In genomic region chr5:119377066-119377465, GRCh38 we compare ENCODE assay signal across 16 cellular contexts.
"Had no signal": no experiment of that assay in that cellular context is flagged by ENCODE, and none has a peak within 500 bp of the region (broad histone marks: within the 10 kb centered on the region; RNA-seq: fewer than 3 reads in every experiment).

No MANE protein-coding gene starts in this region.

- H3K27me3 ChIP-seq: cardiac muscle cell, right lobe of liver, suprapubic skin, upper lobe of right lung had no signal

- H3K36me3 ChIP-seq: cardiac muscle cell, right lobe of liver, suprapubic skin, upper lobe of right lung had no signal

- H3K9me3 ChIP-seq: psoas muscle, right lobe of liver, suprapubic skin, upper lobe of right lung had no signal

- H3K4me3 Mint-ChIP-seq: activated B cell treated with CpG ODN at 0.5 μM for 24 hours; stimulated activated memory B cell treated with anti-CD40 and anti-IgM and Interleukin-4, amounts not matched to agents 10 μg/mL and 1 μg/mL and 100 μg/mL, for 72 hours; T-helper 1 cell treated with Interleukin-12 subunit alpha and Interleukin-12 subunit beta and Interleukin-4 antibody, amounts not matched to agents 30 μg/mL and 1 μg/mL, for 36 hours had no signal

- H3K27ac Mint-ChIP-seq: T-helper 1 cell treated with Interleukin-12 subunit alpha and Interleukin-12 subunit beta and Interleukin-4 antibody, amounts not matched to agents 30 μg/mL and 1 μg/mL, for 36 hours had no signal

- DNase-seq: activated B cell treated with CpG ODN at 0.5 μM for 24 hours; activated CD4-positive, alpha-beta T cell treated with anti-CD3 and anti-CD28 coated beads, Interleukin-2, amount 50 U/mL, for 4 hours; activated CD8-positive, alpha-beta memory T cell treated with anti-CD3 and anti-CD28 coated beads, Interleukin-2, amount 50 U/mL, for 4 hours; effector CD4-positive, alpha-beta T cell; foreskin melanocyte; head of caudate nucleus; naive thymus-derived CD8-positive, alpha-beta T cell; occipital lobe; psoas muscle; right lobe of liver; upper lobe of right lung had no signal

- H3K9me3 Mint-ChIP-seq: activated B cell treated with CpG ODN at 0.5 μM for 24 hours; naive thymus-derived CD8-positive, alpha-beta T cell; stimulated activated memory B cell treated with anti-CD40 and anti-IgM and Interleukin-4, amounts not matched to agents 10 μg/mL and 1 μg/mL and 100 μg/mL, for 72 hours; T-helper 1 cell treated with Interleukin-12 subunit alpha and Interleukin-12 subunit beta and Interleukin-4 antibody, amounts not matched to agents 30 μg/mL and 1 μg/mL, for 36 hours had no signal

- H3K4me1 ChIP-seq: psoas muscle, right lobe of liver had no signal

- H3K27ac ChIP-seq: cardiac muscle cell, psoas muscle, right lobe of liver, suprapubic skin, upper lobe of right lung had no signal

- H3K27me3 Mint-ChIP-seq: activated B cell treated with CpG ODN at 0.5 μM for 24 hours; naive thymus-derived CD8-positive, alpha-beta T cell; stimulated activated memory B cell treated with anti-CD40 and anti-IgM and Interleukin-4, amounts not matched to agents 10 μg/mL and 1 μg/mL and 100 μg/mL, for 72 hours had no signal

- H3K4me3 ChIP-seq: cardiac muscle cell, psoas muscle, right lobe of liver, suprapubic skin, upper lobe of right lung had no signal

- ATAC-seq: psoas muscle; right lobe of liver; SK-N-SH treated with all-trans-retinoic acid at 6 μM for 48 hours; stimulated activated memory B cell treated with anti-CD40 and anti-IgM and Interleukin-4, amounts not matched to agents 10 μg/mL and 1 μg/mL and 100 μg/mL, for 72 hours; upper lobe of right lung had no signal
